In genomic region chr1:206590025-206590834, GRCh38 we compare ENCODE assay signal across 9 cellular contexts. TPM values are rescaled to one million over a fixed set of nuclear protein-coding genes. Genes with fewer than 3 reads are reported as not detected.
DNase-seq lines count a peak whose midpoint lies in the region; FAIRE-seq and TF ChIP-seq lines count a peak whose summit lies in the region.
"Had no signal": no experiment of that assay in that cellular context is flagged by ENCODE, and none has a peak within 500 bp of the region (broad histone marks: within the 10 kb centered on the region; RNA-seq: fewer than 3 reads in every experiment).

No MANE protein-coding gene starts in this region.

- no peak for FAIRE-seq in kidney (lab: Jason Lieb, UNC)

- no peaks in the 10 kb centered on the region for H3K9me3 ChIP-seq in uterus
- H3K9me3 ChIP-seq in kidney (ENCODE audit: control insufficient read depth in 1 of 2, low read length in 2 of 2), result no peaks in the 10 kb centered on the region
- H3K9me3 ChIP-seq: BLaER1 had no signal

- intact Hi-C loops in uterus (cut with DNase I; ENCODE audit: low total_unique reads), result no loop called here
- intact Hi-C loops in kidney (cut with DNase I), result no loop called here

- no peaks in the 10 kb centered on the region for H3K36me3 ChIP-seq in uterus
- H3K36me3 ChIP-seq in kidney (ENCODE audit: control insufficient read depth in 1 of 2, insufficient read depth in 2 of 2, low read length in 2 of 2), result peaks cover 31 to 43% of the 10 kb centered on the region in 2 donors

- H3K4me1 ChIP-seq in uterus (no peaks in the 10 kb centered on the region), kidney (ENCODE audit: control insufficient read depth in 1 of 2, insufficient read depth in 1 of 2, low read depth in 1 of 2, low read length in 2 of 2) (no peaks in the 10 kb centered on the region)
- H3K4me1 ChIP-seq: BLaER1 had no signal

- peak; percentile 49 for DNase-seq in NK-92 treated with Interleukin-12 subunit alpha and Interleukin-12 subunit beta, amount 100 ng/mL, for 24 hours (lab: John Stamatoyannopoulos, UW)
- DNase-seq in NK-92 (lab: John Stamatoyannopoulos, UW; ENCODE audit: unreplicated experiment) (no peak), HT1080 (ENCODE audit: low read depth) (peak; percentile 89), activated T-cell treated with anti-CD3 and anti-CD28 coated beads for 48 hours (ENCODE audit: low read depth) (peak; percentile 42), iPS-NIHi11 (ENCODE audit: low spot score) (peak; percentile 35), uterus (no peak), kidney (no peak), DMS 273 (lab: John Stamatoyannopoulos, UW; ENCODE audit: unreplicated experiment) (no peak)

- no peak for TF ChIP-seq POLR2A in uterus (IDR thresholded peaks at IDR 0.05)

- TF ChIP-seq CTCF in uterus (IDR thresholded peaks at IDR 0.05) (no peak), kidney (IDR thresholded peaks at IDR 0.05; ENCODE audit: borderline replicate concordance, extremely low read depth, insufficient read depth) (no peak)

- peak overlapping the region; percentile 75 for H3K27ac ChIP-seq in uterus
- peak overlapping the region in 1 of 2 donors; percentile 6 for H3K27ac ChIP-seq in kidney (ENCODE audit: low read depth in 2 of 2, low read length in 2 of 2)
- H3K27ac ChIP-seq: BLaER1 had no signal

- H3K9ac ChIP-seq in kidney (ENCODE audit: low read length in 2 of 2), result no peak overlapping the region
- H3K9ac ChIP-seq: BLaER1 had no signal

- H3K27me3 ChIP-seq in uterus, result no peaks in the 10 kb centered on the region
- H3K27me3 ChIP-seq: BLaER1 had no signal

- no peak overlapping the region for H3K4me3 ChIP-seq in uterus
- H3K4me3 ChIP-seq in kidney (ENCODE audit: low read length in 2 of 2), result no peak overlapping the region
- H3K4me3 ChIP-seq: BLaER1 had no signal

RNA-seq across cellular contexts. Expression of gene EIF2D, which starts 22.0 kb away (rescaled TPM):
- total RNA-seq in HT1080 (2014; rRNA removed; shearing (Covaris generic)), result 66.6 and 83.6 TPM in 2 replicates
- 73.8 and 80.9 TPM in 2 replicates for polyA plus RNA-seq in HT1080 (2015; cell fraction: cytosol; rRNA removed)
- polyA plus RNA-seq in HT1080 (2015; cell fraction: nucleus; rRNA removed), result 81.7 and 88.2 TPM in 2 replicates
- 100 to 1,000 TPM in 1 of 4 donors, 10 to 100 TPM in 3; 19.1 to 106 (median 54.2) TPM for total RNA-seq in uterus
- 45.1 TPM for total RNA-seq in kidney
- 44.5 TPM for polyA plus RNA-seq in kidney (ENCODE audit: insufficient read depth, low read depth, low replicate concordance)

RNA-seq across cellular contexts. Expression of gene DYRK3, which starts 45.1 kb away (rescaled TPM):
- 40.4 and 43.0 TPM in 2 replicates for total RNA-seq in HT1080 (2014; rRNA removed; shearing (Covaris generic))
- polyA plus RNA-seq in HT1080 (2015; cell fraction: cytosol; rRNA removed), result 22.8 and 25.1 TPM in 2 replicates
- polyA plus RNA-seq in HT1080 (2015; cell fraction: nucleus; rRNA removed), result 34.3 and 35.3 TPM in 2 replicates
- 10 to 100 TPM; 10.8 to 24.7 (median 14.7) TPM for total RNA-seq in uterus
- 12.7 TPM for total RNA-seq in kidney
- 3.5 TPM for polyA plus RNA-seq in kidney (ENCODE audit: insufficient read depth, low read depth, low replicate concordance)

Comparison
In these comparisons a context has a peak if more than half of its experiments do, and no peak if none do; other contexts are left out.
1. DNase-seq: peak in NK-92 treated with Interleukin-12 subunit alpha and Interleukin-12 subunit beta, amount 100 ng/mL, for 24 hours (single experiment), HT1080 (single experiment), activated T-cell treated with anti-CD3 and anti-CD28 coated beads for 48 hours (single experiment) and iPS-NIHi11 (single experiment); none in NK-92 (single experiment), uterus (0 of 2), kidney (single experiment) and DMS 273 (single experiment).